In genomic region chr7:140924821-140925421, GRCh38 we compare ENCODE assay signal across 8 cellular contexts. TPM values are rescaled to one million over a fixed set of nuclear protein-coding genes. Genes with fewer than 3 reads are reported as not detected.
DNase-seq lines count a peak whose midpoint lies in the region; ATAC-seq and TF ChIP-seq lines count a peak whose summit lies in the region.

BRAF (minus strand) TSS chr7:140924929; CDS start chr7:140924703, 226 bp downstream.

- peak; percentile 98 for DNase-seq in DMS 273 (lab: John Stamatoyannopoulos, UW; ENCODE audit: unreplicated experiment)
- DNase-seq in OCI-M1 (lab: John Stamatoyannopoulos, UW), result peak; percentile 87
- peak; percentile 91 for DNase-seq in activated T-cell treated with anti-CD3 and anti-CD28 coated beads for 48 hours (ENCODE audit: low read depth)
- peak; percentile 43 for DNase-seq in epithelial cell of prostate (ENCODE audit: low read depth, low spot score)
- peak; percentile 94 to 97 (median 94) for DNase-seq in mucosa of descending colon
- peak; percentile 92 for DNase-seq in stimulated activated CD8-positive, alpha-beta memory T cell treated with anti-CD3 and anti-CD28 coated beads, Interleukin-4, amount 100 ng/mL, for 1 hour (ENCODE audit: low read depth in 2 of 2, low spot score in 1 of 2)

- peaks cover 10 to 15% (median 13%) of the 10 kb centered on the region in 3 donors for H3K4me1 Mint-ChIP-seq in IgD-negative memory B cell

- H3K27me3 Mint-ChIP-seq in IgD-negative memory B cell, result no peaks in the 10 kb centered on the region

- peak within 1 kb of the TSS; percentile 71 for H3K27ac ChIP-seq in epithelial cell of prostate

- ATAC-seq in GM21529 (IDR thresholded peaks at IDR 0.05; ENCODE audit: unreplicated experiment) (peak; percentile 45), mucosa of descending colon (peak; percentile 90)

- peak within 1 kb of the TSS; percentile 90 for H3K4me3 ChIP-seq in mucosa of descending colon

- peak within 1 kb of the TSS in 1 of 3 donors; percentile 100 for H3K27ac Mint-ChIP-seq in IgD-negative memory B cell

- H3K4me1 ChIP-seq in mucosa of descending colon (ENCODE audit: low read depth), result peaks cover 2% of the 10 kb centered on the region

- no peak for TF ChIP-seq CTCF in mucosa of descending colon (IDR thresholded peaks at IDR 0.05)

- H3K36me3 Mint-ChIP-seq in IgD-negative memory B cell, result peaks cover 1% of the 10 kb centered on the region

- H3K36me3 ChIP-seq in mucosa of descending colon (ENCODE audit: low read depth), result no peaks in the 10 kb centered on the region

- H3K9me3 ChIP-seq in mucosa of descending colon, result no peaks in the 10 kb centered on the region

- intact Hi-C loops in mucosa of descending colon (cut with DNase I, micrococcal nuclease), result no loop called here

- H3K9me3 Mint-ChIP-seq in IgD-negative memory B cell, result no peaks in the 10 kb centered on the region

- peak within 1 kb of the TSS; percentile 79 to 100 (median 98) for H3K4me3 Mint-ChIP-seq in IgD-negative memory B cell

RNA-seq across cellular contexts. Expression of gene BRAF, which starts in this region (rescaled TPM):
- 11.6 TPM for polyA plus RNA-seq in IgD-negative memory B cell
- total RNA-seq in mucosa of descending colon, result 10 to 100 TPM; 25.5 to 44.2 (median 29.2) TPM

Comparison
In these comparisons a context has a peak if more than half of its experiments do, and no peak if none do; other contexts are left out.
1. Peak in every context shown above with its lines: DNase-seq, ATAC-seq, H3K4me3 ChIP-seq and H3K27ac ChIP-seq.
2. DNase-seq: peak in every context shown above with its lines; median percentile 98 in DMS 273; 94 in mucosa of descending colon; 92 in stimulated activated CD8-positive, alpha-beta memory T cell treated with anti-CD3 and anti-CD28 coated beads, Interleukin-4, amount 100 ng/mL, for 1 hour; 91 in activated T-cell treated with anti-CD3 and anti-CD28 coated beads for 48 hours; 87 in OCI-M1; 43 in epithelial cell of prostate.